22 cellular contexts compared by ENCODE assay signal in genomic region chr4:154126276-154126675, GRCh38.
DNase-seq lines count a peak whose midpoint lies in the region; ATAC-seq and TF ChIP-seq lines count a peak whose summit lies in the region.
"Had no signal": no experiment of that assay in that cellular context is flagged by ENCODE, and none has a peak within 500 bp of the region (broad histone marks: within the 10 kb centered on the region; RNA-seq: fewer than 3 reads in every experiment).

No MANE protein-coding gene starts in this region.

- peaks cover 8% of the 10 kb centered on the region; the same call in 1 of the 2 replicates for H3K36me3 ChIP-seq in ACC112 (ENCODE audit: insufficient read depth, low read length)
- H3K36me3 ChIP-seq: MG63 had no signal

- H3K27ac ChIP-seq in ACC112 (ENCODE audit: low read depth, low read length) (peak overlapping the region; percentile 12), dorsolateral prefrontal cortex (no peak overlapping the region)
- H3K27ac ChIP-seq: HL-60 had no signal

- TF ChIP-seq CTCF in chondrocyte (IDR thresholded peaks at IDR 0.05), result no peak
- TF ChIP-seq CTCF in dorsolateral prefrontal cortex (IDR thresholded peaks at IDR 0.05 in 54 of 56, conservative IDR thresholded peaks at IDR 0.05 in 2 of 56; ENCODE audit: low read depth in 1 of 56, partially characterized antibody in 56 of 56), result no peak

- no peaks in the 10 kb centered on the region for H3K27me3 ChIP-seq in ACC112 (ENCODE audit: insufficient read depth, low read length)
- H3K27me3 ChIP-seq in dorsolateral prefrontal cortex, result peaks cover 0 to 6% (median 0%) of the 10 kb centered on the region in 45 donors
- H3K27me3 ChIP-seq: MG63 had no signal

- H2AFZ ChIP-seq in ACC112 (ENCODE audit: low read length, unreplicated experiment), result no peak overlapping the region

- H3K4me3 Mint-ChIP-seq in chondrocyte (ENCODE audit: unreplicated experiment), result no peak overlapping the region
- H3K4me3 Mint-ChIP-seq: CD4-positive, alpha-beta memory T cell had no signal

- peak; percentile 27 for DNase-seq in M059J (ENCODE audit: low read depth)
- DNase-seq in chondrocyte (ENCODE audit: low spot score), result no peak
- peak; percentile 3 for DNase-seq in iris pigment epithelial cell (ENCODE audit: low read depth)
- no peak for DNase-seq in dorsolateral prefrontal cortex
- DNase-seq in midbrain (lab: John Stamatoyannopoulos, UW), result no peak
- DNase-seq: 8988T; CD4-positive, alpha-beta memory T cell; EL; H7; IMR-90; MG63; NCI-H1048; NCI-H1436; NCI-H1930; NCI-H226; NCI-H524 treated with DMSO at 0.1 percent for 48 hours; RPMI8226; SHP77 treated with DMSO at 0.1 percent for 48 hours had no signal

- H3K4me1 ChIP-seq in ACC112 (ENCODE audit: control insufficient read depth, insufficient read depth, low read length, unreplicated experiment), result peaks cover 31% of the 10 kb centered on the region

- H3K4me3 ChIP-seq in ACC112 (ENCODE audit: low read depth, low read length) (no peak overlapping the region), dorsolateral prefrontal cortex (no peak overlapping the region)
- H3K4me3 ChIP-seq: MG63 had no signal

- no peak for ATAC-seq in HG02763 (IDR thresholded peaks at IDR 0.05; ENCODE audit: unreplicated experiment)
- no peak for ATAC-seq in GM21737 (IDR thresholded peaks at IDR 0.05; ENCODE audit: unreplicated experiment)

- peaks cover 14% of the 10 kb centered on the region for H3K79me2 ChIP-seq in ACC112 (ENCODE audit: control insufficient read depth, insufficient read depth, low read length, unreplicated experiment)

- peak overlapping the region; percentile 60 for H3K27ac Mint-ChIP-seq in chondrocyte (ENCODE audit: unreplicated experiment)

- H3K4me1 Mint-ChIP-seq in chondrocyte (ENCODE audit: low read depth), result peaks cover 36% of the 10 kb centered on the region

- peaks cover 17% of the 10 kb centered on the region for H3K36me3 Mint-ChIP-seq in chondrocyte (ENCODE audit: low read depth)
- H3K36me3 Mint-ChIP-seq: CD4-positive, alpha-beta memory T cell had no signal

- H3K27me3 Mint-ChIP-seq in chondrocyte (ENCODE audit: low read depth), result no peaks in the 10 kb centered on the region

- intact Hi-C loops in dorsolateral prefrontal cortex (cut with DNase I), result no loop called here

- no peaks in the 10 kb centered on the region for H3K9me3 Mint-ChIP-seq in chondrocyte (ENCODE audit: low read depth)

Comparison
In these comparisons a context has a peak if more than half of its experiments do, and no peak if none do; other contexts are left out.
1. DNase-seq: peak in M059J (single experiment) and iris pigment epithelial cell (single experiment); none in chondrocyte (single experiment), dorsolateral prefrontal cortex (0 of 10) and midbrain (single experiment).